1 cellular context compared by ENCODE assay signal in the genomic region with DNA sequence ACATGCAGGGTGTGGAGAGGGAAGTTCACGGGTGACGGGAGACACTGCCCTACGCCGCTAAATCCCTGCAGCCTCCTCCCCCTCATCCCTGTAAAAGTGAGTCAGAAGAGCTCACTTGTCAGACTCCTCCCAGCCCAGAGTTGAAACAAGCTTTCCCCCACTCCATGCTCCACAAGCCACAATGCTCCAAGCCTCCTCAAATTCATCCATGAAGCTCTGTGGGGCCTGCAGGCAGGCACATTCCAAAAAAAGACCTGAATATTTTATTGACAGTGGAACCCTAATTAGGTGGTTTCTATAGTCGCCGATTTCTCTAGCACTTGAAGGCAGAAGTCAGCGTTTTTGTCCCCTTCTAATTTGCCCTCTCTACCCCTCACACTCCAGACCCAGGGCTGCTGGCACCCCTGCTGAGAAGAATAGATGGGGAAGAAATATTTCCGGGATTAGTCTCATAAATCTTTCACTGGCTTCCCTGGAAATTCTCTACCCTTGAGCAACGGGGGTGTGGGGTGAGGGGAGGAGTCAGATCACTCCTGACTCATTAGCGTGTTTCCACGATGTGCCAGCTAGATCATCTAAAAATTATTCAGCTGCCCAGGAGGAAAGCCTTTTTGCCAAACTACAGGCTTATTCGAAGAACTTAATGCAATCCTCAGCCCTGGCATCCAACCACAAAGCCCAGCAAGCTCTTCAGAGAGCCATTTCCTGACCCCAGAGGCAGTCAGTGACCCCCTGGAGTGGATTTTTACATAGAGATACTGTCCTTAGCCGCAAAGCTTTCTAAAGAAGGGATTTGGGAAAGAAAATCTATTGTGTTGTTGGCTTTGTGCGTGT.
A peak's percentile ranks its signal among the peaks of the same experiment; 100 is the strongest.
TF ChIP-seq lines count a peak whose summit lies in the region.

No MANE protein-coding gene starts in this region.

TF ChIP-seq in HepG2, 621 proteins besides CTCF, POLR2A, EP300 and RAD21:
- TF ChIP-seq, protein P1, sequence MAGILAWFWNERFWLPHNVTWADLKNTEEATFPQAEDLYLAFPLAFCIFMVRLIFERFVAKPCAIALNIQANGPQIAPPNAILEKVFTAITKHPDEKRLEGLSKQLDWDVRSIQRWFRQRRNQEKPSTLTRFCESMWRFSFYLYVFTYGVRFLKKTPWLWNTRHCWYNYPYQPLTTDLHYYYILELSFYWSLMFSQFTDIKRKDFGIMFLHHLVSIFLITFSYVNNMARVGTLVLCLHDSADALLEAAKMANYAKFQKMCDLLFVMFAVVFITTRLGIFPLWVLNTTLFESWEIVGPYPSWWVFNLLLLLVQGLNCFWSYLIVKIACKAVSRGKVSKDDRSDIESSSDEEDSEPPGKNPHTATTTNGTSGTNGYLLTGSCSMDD (CRISPR knock-in tag; IDR thresholded peaks at IDR 0.05) = no peak
- TF ChIP-seq NFKBIZ (CRISPR knock-in tag; IDR thresholded peaks at IDR 0.05) (no peak), ZNF263 (CRISPR knock-in tag; IDR thresholded peaks at IDR 0.05) (peak; percentile 84), RCOR2 (CRISPR knock-in tag; IDR thresholded peaks at IDR 0.05) (no peak)
- TF ChIP-seq, protein P2, sequence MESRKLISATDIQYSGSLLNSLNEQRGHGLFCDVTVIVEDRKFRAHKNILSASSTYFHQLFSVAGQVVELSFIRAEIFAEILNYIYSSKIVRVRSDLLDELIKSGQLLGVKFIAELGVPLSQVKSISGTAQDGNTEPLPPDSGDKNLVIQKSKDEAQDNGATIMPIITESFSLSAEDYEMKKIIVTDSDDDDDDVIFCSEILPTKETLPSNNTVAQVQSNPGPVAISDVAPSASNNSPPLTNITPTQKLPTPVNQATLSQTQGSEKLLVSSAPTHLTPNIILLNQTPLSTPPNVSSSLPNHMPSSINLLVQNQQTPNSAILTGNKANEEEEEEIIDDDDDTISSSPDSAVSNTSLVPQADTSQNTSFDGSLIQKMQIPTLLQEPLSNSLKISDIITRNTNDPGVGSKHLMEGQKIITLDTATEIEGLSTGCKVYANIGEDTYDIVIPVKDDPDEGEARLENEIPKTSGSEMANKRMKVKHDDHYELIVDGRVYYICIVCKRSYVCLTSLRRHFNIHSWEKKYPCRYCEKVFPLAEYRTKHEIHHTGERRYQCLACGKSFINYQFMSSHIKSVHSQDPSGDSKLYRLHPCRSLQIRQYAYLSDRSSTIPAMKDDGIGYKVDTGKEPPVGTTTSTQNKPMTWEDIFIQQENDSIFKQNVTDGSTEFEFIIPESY (CRISPR knock-in tag; IDR thresholded peaks at IDR 0.05) = peak; percentile 53; the same call in 1 of the 2 replicates
